Comparison of ENCODE assay signal across 19 cellular contexts in genomic region chr6:163321717-163322116, GRCh38.
"Had no signal": no experiment of that assay in that cellular context is flagged by ENCODE, and none has a peak within 500 bp of the region (broad histone marks: within the 10 kb centered on the region; RNA-seq: fewer than 3 reads in every experiment).

No MANE protein-coding gene starts in this region.

- H3K27ac Mint-ChIP-seq: naive thymus-derived CD8-positive, alpha-beta T cell; progenitor cell of endocrine pancreas; stimulated activated memory B cell treated with anti-CD40 and anti-IgM and Interleukin-4, amounts not matched to agents 10 μg/mL and 1 μg/mL and 100 μg/mL, for 72 hours; stimulated activated naive CD8-positive, alpha-beta T cell treated with anti-CD3 and anti-CD28 coated beads, Interleukin-15, Interleukin-2, amounts not matched to agents 100 ng/mL and 50 ng/mL, for 24 hours; type B pancreatic cell had no signal

- H3K27me3 Mint-ChIP-seq: type B pancreatic cell had no signal

- H3K4me3 ChIP-seq: colonic mucosa, heart left ventricle, mucosa of descending colon, pancreas, spleen had no signal

- H3K4me3 Mint-ChIP-seq: naive thymus-derived CD8-positive, alpha-beta T cell; stimulated activated memory B cell treated with anti-CD40 and anti-IgM and Interleukin-4, amounts not matched to agents 10 μg/mL and 1 μg/mL and 100 μg/mL, for 72 hours; stimulated activated naive CD8-positive, alpha-beta T cell treated with anti-CD3 and anti-CD28 coated beads, Interleukin-15, Interleukin-2, amounts not matched to agents 100 ng/mL and 50 ng/mL, for 24 hours; type B pancreatic cell had no signal

- H3K27ac ChIP-seq: colonic mucosa, pancreas, spleen had no signal

- DNase-seq: cerebellar nuclear complex; colonic mucosa; effector memory CD4-positive, alpha-beta T cell; heart left ventricle; hippocampal formation; mammary epithelial cell; mucosa of descending colon; naive thymus-derived CD8-positive, alpha-beta T cell; occipital lobe; pancreas; right cardiac atrium; spleen; stimulated activated CD4-positive, alpha-beta T cell treated with anti-CD3 and anti-CD28 coated beads, Interleukin-15, amount 100 ng/mL, for 24 hours; stimulated activated CD4-positive, alpha-beta T cell treated with anti-CD3 and anti-CD28 coated beads, Interleukin-1b, Interleukin-23, amount 100 ng/mL, for 48 hours; stimulated activated CD4-positive, alpha-beta T cell treated with anti-CD3 and anti-CD28 coated beads, Interleukin-4, amount 100 ng/mL, for 24 hours had no signal

- H3K36me3 Mint-ChIP-seq: naive thymus-derived CD8-positive, alpha-beta T cell; stimulated activated memory B cell treated with anti-CD40 and anti-IgM and Interleukin-4, amounts not matched to agents 10 μg/mL and 1 μg/mL and 100 μg/mL, for 72 hours; type B pancreatic cell had no signal

- H3K4me1 Mint-ChIP-seq: stimulated activated memory B cell treated with anti-CD40 and anti-IgM and Interleukin-4, amounts not matched to agents 10 μg/mL and 1 μg/mL and 100 μg/mL, for 72 hours had no signal

- H3K27me3 ChIP-seq: colonic mucosa, heart left ventricle, pancreas, spleen had no signal

- H3K9me3 Mint-ChIP-seq: naive thymus-derived CD8-positive, alpha-beta T cell; stimulated activated memory B cell treated with anti-CD40 and anti-IgM and Interleukin-4, amounts not matched to agents 10 μg/mL and 1 μg/mL and 100 μg/mL, for 72 hours; stimulated activated naive CD8-positive, alpha-beta T cell treated with anti-CD3 and anti-CD28 coated beads, Interleukin-15, Interleukin-2, amounts not matched to agents 100 ng/mL and 50 ng/mL, for 24 hours; type B pancreatic cell had no signal
